Comparison of ENCODE assay signal across 11 cellular contexts in genomic region chr1:167501513-167502191, GRCh38. TPM values are rescaled to one million over a fixed set of nuclear protein-coding genes. Genes with fewer than 3 reads are reported as not detected.
DNase-seq lines count a peak whose midpoint lies in the region; ATAC-seq and TF ChIP-seq lines count a peak whose summit lies in the region.
"Had no signal": no experiment of that assay in that cellular context is flagged by ENCODE, and none has a peak within 500 bp of the region (broad histone marks: within the 10 kb centered on the region; RNA-seq: fewer than 3 reads in every experiment).

No MANE protein-coding gene starts in this region.

- TF ChIP-seq POLR2A in sigmoid colon (IDR thresholded peaks at IDR 0.05): no peak

- no peak for TF ChIP-seq CTCF in DOHH2 (IDR thresholded peaks at IDR 0.05; ENCODE audit: low read depth, low read length, poor library complexity, severe bottlenecking)
- no peak for TF ChIP-seq CTCF in sigmoid colon (IDR thresholded peaks at IDR 0.05)
- TF ChIP-seq CTCF in foreskin keratinocyte (conservative IDR thresholded peaks at IDR 0.05): no peak

- peaks cover 47% of the 10 kb centered on the region for H3K4me1 ChIP-seq in DOHH2 (ENCODE audit: control insufficient read depth, low read length)
- no peaks in the 10 kb centered on the region for H3K4me1 ChIP-seq in sigmoid colon
- no peaks in the 10 kb centered on the region for H3K4me1 ChIP-seq in foreskin keratinocyte
- H3K4me1 ChIP-seq: lower lobe of right lung had no signal

- H3K9me3 ChIP-seq in DOHH2 (ENCODE audit: control insufficient read depth, insufficient read depth, low read length) (peaks cover 4% of the 10 kb centered on the region; the same call in 1 of the 2 replicates), sigmoid colon (no peaks in the 10 kb centered on the region)
- H3K9me3 ChIP-seq: lower lobe of right lung had no signal

- H3K4me2 ChIP-seq in DOHH2 (ENCODE audit: low read length): peak overlapping the region; percentile 68

- H3K36me3 ChIP-seq in DOHH2 (ENCODE audit: control insufficient read depth, low read length): peaks cover 7% of the 10 kb centered on the region
- no peaks in the 10 kb centered on the region for H3K36me3 ChIP-seq in sigmoid colon
- H3K36me3 ChIP-seq: lower lobe of right lung had no signal

- no peak for ATAC-seq in GM21360 (IDR thresholded peaks at IDR 0.05; ENCODE audit: unreplicated experiment)
- ATAC-seq in foreskin keratinocyte: no peak
- no peak for ATAC-seq in GM18907 (IDR thresholded peaks at IDR 0.05; ENCODE audit: unreplicated experiment)
- ATAC-seq: lower lobe of right lung had no signal

- H3K4me3 ChIP-seq in DOHH2 (ENCODE audit: low read length) (peak overlapping the region; percentile 19), sigmoid colon (no peak overlapping the region)
- H3K4me3 ChIP-seq: lower lobe of right lung had no signal

- H4K20me1 ChIP-seq in DOHH2 (ENCODE audit: control insufficient read depth, insufficient read depth, low read depth, low read length): no peaks in the 10 kb centered on the region

- peak; percentile 15 for DNase-seq in RPMI8226
- peak; percentile 59 for DNase-seq in activated naive CD4-positive, alpha-beta T cell treated with anti-CD3 and anti-CD28 coated beads, Interleukin-2, amount 50 U/mL, for 16 hours
- DNase-seq in sigmoid colon: peak; percentile 4
- no peak for DNase-seq in foreskin keratinocyte
- no peak for DNase-seq in dedifferentiated amniotic fluid mesenchymal stem cell (ENCODE audit: extremely low spot score)
- DNase-seq: lower lobe of right lung; NK-92 treated with Interleukin-12 subunit alpha and Interleukin-12 subunit beta, amount 100 ng/mL, for 24 hours had no signal

- intact Hi-C loops in sigmoid colon (cut with DNase I): no loop called here

- H3K27ac ChIP-seq in DOHH2 (ENCODE audit: low read depth, low read length) (no peak overlapping the region), sigmoid colon (no peak overlapping the region), foreskin keratinocyte (no peak overlapping the region)
- H3K27ac ChIP-seq: lower lobe of right lung had no signal

- peaks cover 10% of the 10 kb centered on the region for H3F3A ChIP-seq in DOHH2 (ENCODE audit: control insufficient read depth, insufficient read depth)

- H3K79me2 ChIP-seq in DOHH2 (ENCODE audit: control insufficient read depth, low read length): no peaks in the 10 kb centered on the region

- no peak for TF ChIP-seq EP300 in sigmoid colon (IDR thresholded peaks at IDR 0.05)

- no peaks in the 10 kb centered on the region for H3K9me2 ChIP-seq in DOHH2 (replicated peaks; ENCODE audit: control insufficient read depth, low read length)

- 66 to 70% methylated on average over 10 of the region's 10 CpGs for WGBS in sigmoid colon, 2 donors

- H3K27me3 ChIP-seq in DOHH2 (ENCODE audit: control insufficient read depth, low read length): no peaks in the 10 kb centered on the region
- no peaks in the 10 kb centered on the region for H3K27me3 ChIP-seq in sigmoid colon
- H3K27me3 ChIP-seq in foreskin keratinocyte: peaks cover 62% of the 10 kb centered on the region

RNA-seq across cellular contexts. Expression of gene CD247, which starts 16.7 kb away (rescaled TPM):
- total RNA-seq in sigmoid colon (1 to 10 TPM in 1 of 4 donors, under 1 TPM in 1, not detected in 2; 0.36 to 1.8 TPM), foreskin keratinocyte (0.14 TPM in 1 of 2 replicates, not detected in the other)
- polyA plus RNA-seq in sigmoid colon (10 to 100 TPM in 1 of 3 donors, under 1 TPM in 1, not detected in 1; 0.92 to 20.3 TPM), foreskin keratinocyte (not detected in 2 replicates)
- total RNA-seq: M059J had no signal

RNA-seq across cellular contexts. Expression of gene CREG1, which starts 51.9 kb away (rescaled TPM):
- total RNA-seq in sigmoid colon: 100 to 1,000 TPM; 139 to 180 (median 168) TPM
- polyA plus RNA-seq in sigmoid colon: 10 to 100 TPM; 48.0 to 99.4 (median 55.9) TPM
- 15.7 and 19.9 TPM in 2 replicates for total RNA-seq in foreskin keratinocyte
- 12.8 and 19.1 TPM in 2 replicates for polyA plus RNA-seq in foreskin keratinocyte

Comparison
In these comparisons a context has a peak if more than half of its experiments do, and no peak if none do; other contexts are left out.
1. DNase-seq: peak in RPMI8226 (single experiment), activated naive CD4-positive, alpha-beta T cell treated with anti-CD3 and anti-CD28 coated beads, Interleukin-2, amount 50 U/mL, for 16 hours (single experiment) and sigmoid colon (single experiment); none in foreskin keratinocyte (0 of 2) and dedifferentiated amniotic fluid mesenchymal stem cell (single experiment).